In the genomic region with DNA sequence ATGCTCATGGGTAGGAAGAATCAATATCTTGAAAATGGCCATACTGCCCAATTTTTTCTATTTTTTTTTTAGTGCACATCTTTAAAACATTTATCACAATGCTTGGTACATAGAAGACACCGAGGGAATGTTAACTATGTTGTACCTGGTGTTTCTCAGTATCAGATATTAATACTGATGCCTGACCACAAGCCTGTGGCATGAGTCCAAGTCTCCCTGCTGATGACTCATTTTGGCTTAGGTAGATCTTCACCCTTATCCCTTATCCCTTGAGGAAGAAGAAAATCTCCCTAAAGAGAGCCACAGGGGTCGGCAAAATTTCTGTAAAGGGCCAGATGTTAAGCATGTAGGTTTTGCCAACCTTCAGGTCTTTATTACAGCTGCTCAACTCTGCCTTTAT, we compare ENCODE assay signal across 12 cellular contexts. TPM values are rescaled to one million over a fixed set of nuclear protein-coding genes. Genes with fewer than 3 reads are reported as not detected.
DNase-seq lines count a peak whose midpoint lies in the region; ATAC-seq and TF ChIP-seq lines count a peak whose summit lies in the region.
"Had no signal": no experiment of that assay in that cellular context is flagged by ENCODE, and none has a peak within 500 bp of the region (broad histone marks: within the 10 kb centered on the region; RNA-seq: fewer than 3 reads in every experiment).

No MANE protein-coding gene starts in this region.

- H2BK15ac ChIP-seq in IMR-90 (ENCODE audit: low read depth, low read length), result no peak overlapping the region
- H2BK15ac ChIP-seq in mesenchymal stem cell (ENCODE audit: low read depth, poor library complexity, severe bottlenecking), result no peak overlapping the region

- CTCF ChIA-PET in IMR-90 (lab: Yijun Ruan, JAX), result no interaction called here

- H4K8ac ChIP-seq in IMR-90 (ENCODE audit: low read depth in 2 of 2, low read length in 2 of 2) (no peak overlapping the region), mesenchymal stem cell (ENCODE audit: low read length) (no peak overlapping the region)

- H4K91ac ChIP-seq in IMR-90 (ENCODE audit: insufficient read depth, low read depth, low read length), result no peak overlapping the region
- H4K91ac ChIP-seq in mesenchymal stem cell (ENCODE audit: low read length), result no peak overlapping the region

- no peaks in the 10 kb centered on the region for H3K9me3 ChIP-seq in IMR-90 (ENCODE audit: control insufficient read depth, insufficient read depth, low read length)
- no peaks in the 10 kb centered on the region for H3K9me3 ChIP-seq in mesenchymal stem cell (ENCODE audit: control insufficient read depth, low read length)

- TF ChIP-seq POLR2A in IMR-90 (IDR thresholded peaks at IDR 0.05; ENCODE audit: low read depth, low read length), result no peak

- in situ Hi-C loops in IMR-90 (cut with MboI; ENCODE audit: low sequenced_read_pairs), result no loop called here
- in situ Hi-C loops in astrocyte of the cerebellum (cut with HindIII; ENCODE audit: low sequenced_read_pairs), result no loop called here

- H3K56ac ChIP-seq in IMR-90 (ENCODE audit: extremely low read depth, insufficient read depth, low read length), result no peak overlapping the region

- H3K36me3 ChIP-seq in IMR-90 (ENCODE audit: control insufficient read depth, insufficient read depth, low read length) (no peaks in the 10 kb centered on the region), mesenchymal stem cell (ENCODE audit: control insufficient read depth in 1 of 2, insufficient read depth in 2 of 2, low read depth in 1 of 2, low read length in 2 of 2) (peaks cover 0 to 46% of the 10 kb centered on the region in 2 experiments)

- no peak overlapping the region for H2AFZ ChIP-seq in IMR-90 (replicated peaks; ENCODE audit: low read length, poor library complexity)
- H2AFZ ChIP-seq in mesenchymal stem cell (ENCODE audit: low read depth, low read length), result no peak overlapping the region

- peaks cover 14% of the 10 kb centered on the region for H3K4me1 ChIP-seq in IMR-90 (ENCODE audit: control insufficient read depth, insufficient read depth, low read length)
- peaks cover 11% of the 10 kb centered on the region for H3K4me1 ChIP-seq in mesenchymal stem cell (ENCODE audit: control insufficient read depth, insufficient read depth, low read depth, low read length)

- H3K27ac ChIP-seq in IMR-90 (ENCODE audit: insufficient read depth, low read length) (no peak overlapping the region), mesenchymal stem cell (ENCODE audit: low read length, poor library complexity, severe bottlenecking) (peak overlapping the region; percentile 43)

- BruUV-seq in IMR-90 (replicated peaks; lab: Mats Ljungman, UMichigan), result no TSS peak

- H2BK12ac ChIP-seq in mesenchymal stem cell (ENCODE audit: low read length in 2 of 2), result no peak overlapping the region

- H2AK5ac ChIP-seq in IMR-90 (ENCODE audit: low read depth, low read length) (no peak overlapping the region), mesenchymal stem cell (ENCODE audit: low read length, severe bottlenecking) (no peak overlapping the region)

- intact Hi-C loops in IMR-90 (cut with micrococcal nuclease) (no loop called here), posterior cingulate gyrus (cut with DNase I) (no loop called here)

- no peak overlapping the region for H3K18ac ChIP-seq in IMR-90 (ENCODE audit: low read depth, low read length)
- no peak overlapping the region for H3K18ac ChIP-seq in mesenchymal stem cell (ENCODE audit: low read depth in 1 of 2, low read length in 2 of 2)

- POLR2A ChIA-PET in IMR-90 (lab: Charles Lee; ENCODE audit: unreplicated experiment), result no interaction called here

- ATAC-seq in IMR-90 (ENCODE audit: low read depth), result no peak

- H4K5ac ChIP-seq in IMR-90 (ENCODE audit: low read depth, low read length), result no peak overlapping the region

- H3K4me3 ChIP-seq in IMR-90 (ENCODE audit: insufficient read depth, low read depth, low read length), result no peak overlapping the region
- no peak overlapping the region for H3K4me3 ChIP-seq in astrocyte of the cerebellum (ENCODE audit: low read depth, low read length)
- no peak overlapping the region for H3K4me3 ChIP-seq in mesenchymal stem cell (ENCODE audit: insufficient read depth in 1 of 2, low read depth in 1 of 2, low read length in 2 of 2)

- no peak overlapping the region for H3K23ac ChIP-seq in IMR-90 (ENCODE audit: low read depth, low read length)
- no peak overlapping the region for H3K23ac ChIP-seq in mesenchymal stem cell (ENCODE audit: low read length in 2 of 2)

- dilution Hi-C loops in IMR-90 (cut with HindIII; ENCODE audit: low sequenced_read_pairs, unreplicated experiment), result no loop called here

- peaks cover 9 to 48% of the 10 kb centered on the region in 2 experiments; a peak in 3 of 4 replicates for H3K79me1 ChIP-seq in IMR-90 (ENCODE audit: low read depth in 1 of 2, low read length in 2 of 2)
- H3K79me1 ChIP-seq in mesenchymal stem cell (replicated peaks; ENCODE audit: low read length, poor library complexity, severe bottlenecking), result peaks cover 12% of the 10 kb centered on the region

- DNase-seq in ELR (ENCODE audit: low read depth) (peak; percentile 85), IMR-90 (peak; percentile 68), astrocyte of the cerebellum (ENCODE audit: low read depth) (peak; percentile 65), mesenchymal stem cell (peak; percentile 58), posterior cingulate gyrus (no peak), GM03348 (ENCODE audit: low spot score) (no peak)
- DNase-seq in activated T-cell treated with anti-CD3 and anti-CD28 coated beads, Interleukin-2, amount 50 U/mL, for 1 hour, result no peak
- no peak for DNase-seq in activated effector memory CD4-positive, alpha-beta T cell treated with Interleukin-2 at 50 U/mL for 16 hours
- DNase-seq: activated CD4-positive, alpha-beta T cell treated with anti-CD3 and anti-CD28 coated beads for 4 hours; activated naive CD4-positive, alpha-beta T cell treated with anti-CD3 and anti-CD28 coated beads for 36 hours; CD4-positive, alpha-beta T cell; KG1 had no signal

- no peak for TF ChIP-seq RAD21 in IMR-90 (IDR thresholded peaks at IDR 0.05; ENCODE audit: low read length)

- H3K14ac ChIP-seq in IMR-90 (replicated peaks; ENCODE audit: low read depth, low read length), result no peak overlapping the region
- H3K14ac ChIP-seq in mesenchymal stem cell (ENCODE audit: low read length in 2 of 2), result no peak overlapping the region

- no peak for TF ChIP-seq CTCF in IMR-90 (conservative IDR thresholded peaks at IDR 0.05; ENCODE audit: low read depth, low read length)
- TF ChIP-seq CTCF in astrocyte of the cerebellum (IDR thresholded peaks at IDR 0.05; ENCODE audit: low read depth, low read length, missing control alignments), result no peak

- H3K9ac ChIP-seq in IMR-90 (ENCODE audit: low read depth, low read length) (no peak overlapping the region), mesenchymal stem cell (ENCODE audit: low read length) (no peak overlapping the region)

- H4K20me1 ChIP-seq in IMR-90 (ENCODE audit: insufficient read depth, low read length), result no peaks in the 10 kb centered on the region

- H3K4ac ChIP-seq in IMR-90 (ENCODE audit: low read depth, low read length) (no peak overlapping the region), mesenchymal stem cell (ENCODE audit: low read depth in 1 of 2, low read length in 2 of 2) (no peak overlapping the region)

- H2AK9ac ChIP-seq in IMR-90 (replicated peaks; ENCODE audit: low read depth, low read length, poor library complexity), result no peak overlapping the region

- peaks cover 17% of the 10 kb centered on the region for H3K9me1 ChIP-seq in IMR-90 (ENCODE audit: insufficient read depth, low read length)

- H2BK120ac ChIP-seq in IMR-90 (ENCODE audit: low read depth, low read length) (no peak overlapping the region; the same call in 1 of the 2 replicates), mesenchymal stem cell (ENCODE audit: low read depth, low read length) (no peak overlapping the region)

- H2BK20ac ChIP-seq in IMR-90 (ENCODE audit: low read depth, low read length), result no peak overlapping the region

- H2BK5ac ChIP-seq in IMR-90 (ENCODE audit: low read depth, low read length, poor library complexity, severe bottlenecking), result no peak overlapping the region
- no peak overlapping the region for H2BK5ac ChIP-seq in mesenchymal stem cell (ENCODE audit: low read depth, low read length, poor library complexity, severe bottlenecking)

- H3K4me2 ChIP-seq in IMR-90 (ENCODE audit: low read depth, low read length) (no peak overlapping the region), mesenchymal stem cell (ENCODE audit: low read length, poor library complexity, severe bottlenecking) (peak overlapping the region; percentile 22)

- H3K27me3 ChIP-seq in IMR-90 (ENCODE audit: control insufficient read depth, insufficient read depth, low read length) (no peaks in the 10 kb centered on the region), mesenchymal stem cell (ENCODE audit: control insufficient read depth in 1 of 2, insufficient read depth in 1 of 2, low read length in 2 of 2) (no peaks in the 10 kb centered on the region)

- no CpG with 5 or more reads among the region's 2 CpGs for WGBS in IMR-90 (ENCODE audit: extremely low coverage in 2 of 2, insufficient read length in 1 of 2), 2 experiments
- 85% methylated on average over 1 of the region's 2 CpGs for WGBS in mesenchymal stem cell

TF ChIP-seq in IMR-90, 13 proteins besides CTCF, POLR2A, EP300 and RAD21 (continues in another document):
- no peak for TF ChIP-seq RCOR1 (IDR thresholded peaks at IDR 0.05; ENCODE audit: insufficient replicate concordance, low read length)
- no peak for TF ChIP-seq MAZ (IDR thresholded peaks at IDR 0.05; ENCODE audit: borderline replicate concordance, low read depth, low read length)
- no peak for TF ChIP-seq MAFK (IDR thresholded peaks at IDR 0.05; ENCODE audit: low read depth, low read length)
- no peak for TF ChIP-seq CHD1 (IDR thresholded peaks at IDR 0.05; ENCODE audit: low read depth, low read length)

RNA-seq across cellular contexts. Expression of a gene that starts 14.5 kb away (rescaled TPM):
- 5.0 and 7.2 TPM in 2 replicates for total RNA-seq in IMR-90 (2012; rRNA removed)
- 2.6 and 3.6 TPM in 2 replicates for polyA plus RNA-seq in IMR-90 (2012; rRNA removed)
- polyA plus RNA-seq in IMR-90 (2012; cell fraction: cytosol; rRNA removed), result 0.88 and 1.2 TPM in 2 replicates
- 0.77 and 3.6 TPM in 2 replicates for polyA plus RNA-seq in IMR-90 (2012; cell fraction: nucleus; rRNA removed; ENCODE audit: low replicate concordance)
- polyA plus RNA-seq in mesenchymal stem cell (2013, experiment 1 of 2), result 33.3 TPM
- 33.8 TPM for polyA plus RNA-seq in mesenchymal stem cell (2013, experiment 2 of 2)

RNA-seq across cellular contexts. Expression of a gene that starts 56.7 kb away (rescaled TPM):
- total RNA-seq in IMR-90 (2012; rRNA removed), result 27.2 and 37.5 TPM in 2 replicates
- polyA plus RNA-seq in IMR-90 (2012; rRNA removed), result 18.7 and 20.8 TPM in 2 replicates
- 7.6 and 12.2 TPM in 2 replicates for polyA plus RNA-seq in IMR-90 (2012; cell fraction: cytosol; rRNA removed)
- polyA plus RNA-seq in IMR-90 (2012; cell fraction: nucleus; rRNA removed; ENCODE audit: low replicate concordance), result 4.0 and 9.1 TPM in 2 replicates
- polyA plus RNA-seq in mesenchymal stem cell (2013, experiment 1 of 2), result 66.7 TPM
- 69.0 TPM for polyA plus RNA-seq in mesenchymal stem cell (2013, experiment 2 of 2)

Comparison
In these comparisons a context has a peak if more than half of its experiments do, and no peak if none do; other contexts are left out.
1. DNase-seq: peak in ELR (single experiment), IMR-90 (single experiment), astrocyte of the cerebellum (single experiment) and mesenchymal stem cell (single experiment); none in activated T-cell treated with anti-CD3 and anti-CD28 coated beads, Interleukin-2, amount 50 U/mL, for 1 hour (single experiment), posterior cingulate gyrus (0 of 10), activated effector memory CD4-positive, alpha-beta T cell treated with Interleukin-2 at 50 U/mL for 16 hours (single experiment) and GM03348 (single experiment).